In the genomic region with DNA sequence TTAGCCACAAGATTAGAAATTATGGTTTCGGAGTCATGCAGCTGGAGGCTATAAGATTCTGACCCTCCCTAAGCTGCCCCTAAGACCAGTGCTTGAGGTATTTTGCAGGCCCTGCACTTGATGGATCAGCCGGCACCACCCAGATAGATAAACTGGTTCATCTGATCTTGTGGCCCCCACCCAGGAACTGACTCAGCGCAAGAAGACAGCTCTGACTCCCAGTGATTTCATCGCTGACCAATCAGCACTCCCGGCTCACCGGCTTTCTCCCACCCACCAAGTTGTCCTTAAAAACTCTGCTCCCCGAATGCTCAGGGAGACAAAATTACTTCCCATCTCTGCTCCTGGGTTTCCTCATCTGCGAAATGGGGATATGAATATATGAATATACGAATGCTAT, we compare ENCODE assay signal across 43 cellular contexts. TPM values are rescaled to one million over a fixed set of nuclear protein-coding genes. Genes with fewer than 3 reads are reported as not detected.
"Had no signal": no experiment of that assay in that cellular context is flagged by ENCODE, and none has a peak within 500 bp of the region (broad histone marks: within the 10 kb centered on the region; RNA-seq: fewer than 3 reads in every experiment).

No MANE protein-coding gene starts in this region.

- DNase-seq: activated effector memory CD4-positive, alpha-beta T cell treated with anti-CD3 and anti-CD28 coated beads, Interleukin-2, amount 50 U/mL, for 16 hours; activated effector memory CD4-positive, alpha-beta T cell treated with Interleukin-2 at 50 U/mL for 16 hours; activated gamma-delta T cell; activated gamma-delta T cell treated with Interleukin-2 at 50 U/mL for 16 hours; activated naive CD4-positive, alpha-beta T cell; activated naive CD4-positive, alpha-beta T cell treated with anti-CD3 and anti-CD28 coated beads for 36 hours; activated naive CD4-positive, alpha-beta T cell treated with anti-CD3 and anti-CD28 coated beads, Interleukin-2, amount 10 ng/mL, durations not matched to agents 7 days and 5 days; activated naive CD4-positive, alpha-beta T cell treated with anti-CD3 and anti-CD28 coated beads, Interleukin-2, amount 50 U/mL, for 16 hours; activated naive CD4-positive, alpha-beta T cell treated with Interleukin-2 at 50 U/mL for 16 hours; activated naive CD8-positive, alpha-beta T cell treated with anti-CD3 and anti-CD28 coated beads for 36 hours; activated naive CD8-positive, alpha-beta T cell treated with anti-CD3 and anti-CD28 coated beads, Interleukin-2, amount 10 ng/mL, durations not matched to agents 7 days and 5 days; activated naive CD8-positive, alpha-beta T cell treated with anti-CD3 and anti-CD28 coated beads, Interleukin-2, amount 50 U/mL, for 24 hours; activated T-cell treated with anti-CD3 and anti-CD28 coated beads, Interleukin-2, amount 50 U/mL, for 24 hours; activated T-cell treated with anti-CD3 and anti-CD28 coated beads, Interleukin-2, amount 50 U/mL, for 4 hours; activated T-cell treated with anti-CD3 and anti-CD28 coated beads, Interleukin-2, amount 50 U/mL, for 48 hours; activated T-cell treated with anti-CD3 and anti-CD28 coated beads, Interleukin-2, amount 50 U/mL, for 72 hours; adrenal gland; amniotic stem cell; amygdala; anterior cingulate cortex; aorta; body of pancreas; brain microvascular endothelial cell; caudate nucleus; central memory CD4-positive, alpha-beta T cell; cerebellar nuclear complex had no signal

- FAIRE-seq: astrocyte, bronchial epithelial cell had no signal

- H3K4me1 ChIP-seq: adrenal gland, ascending aorta, body of pancreas, breast epithelium had no signal

- H3K9me3 Mint-ChIP-seq: activated naive CD4-positive, alpha-beta T cell treated with anti-CD3 and anti-CD28 coated beads for 36 hours; activated naive CD4-positive, alpha-beta T cell treated with anti-CD3 and anti-CD28 coated beads, Interleukin-2, amount 10 ng/mL, durations not matched to agents 7 days and 5 days; activated naive CD4-positive, alpha-beta T cell treated with anti-CD3 and anti-CD28 coated beads, Interleukin-2, amount 50 U/mL, for 24 hours; activated naive CD4-positive, alpha-beta T cell treated with anti-CD3 and anti-CD28 coated beads, Interleukin-2, amount 50 U/mL, for 72 hours; activated naive CD8-positive, alpha-beta T cell treated with anti-CD3 and anti-CD28 coated beads for 36 hours; activated naive CD8-positive, alpha-beta T cell treated with anti-CD3 and anti-CD28 coated beads, Interleukin-2, amount 10 ng/mL, durations not matched to agents 7 days and 5 days; activated naive CD8-positive, alpha-beta T cell treated with anti-CD3 and anti-CD28 coated beads, Interleukin-2, amount 50 U/mL, for 24 hours; activated T-cell treated with anti-CD3 and anti-CD28 coated beads, Interleukin-2, amount 50 U/mL, for 24 hours; activated T-cell treated with anti-CD3 and anti-CD28 coated beads, Interleukin-2, amount 50 U/mL, for 4 hours; activated T-cell treated with anti-CD3 and anti-CD28 coated beads, Interleukin-2, amount 50 U/mL, for 72 hours; activated T-helper 1 cell treated with anti-CD3 and anti-CD28 coated beads, Interleukin-12 subunit alpha, Interleukin-12 subunit beta, Interleukin-2, Interleukin-4 antibody, amounts not matched to agents 30 ng/mL and 10 ng/mL and 1 ng/mL, durations not matched to agents 14 hours and 24 hours and 36 hours; activated T-helper 17 cell treated with anti-CD3 and anti-CD28 coated beads, Interleukin-2, amount 50 U/mL, for 72 hours; activated T-helper 2 cell treated with anti-CD3 and anti-CD28 coated beads, Interferon-gamma antibody, Interleukin-2, Interleukin-4, amounts not matched to agents 10 μg/mL and 5 μg/mL and 100 μg/mL, durations not matched to agents 14 hours and 24 hours and 36 hours; central memory CD8-positive, alpha-beta T cell had no signal

- H3K27ac Mint-ChIP-seq: activated naive CD4-positive, alpha-beta T cell treated with anti-CD3 and anti-CD28 coated beads for 36 hours; activated naive CD4-positive, alpha-beta T cell treated with anti-CD3 and anti-CD28 coated beads, Interleukin-2, amount 10 ng/mL, durations not matched to agents 7 days and 5 days; activated naive CD4-positive, alpha-beta T cell treated with anti-CD3 and anti-CD28 coated beads, Interleukin-2, amount 50 U/mL, for 24 hours; activated naive CD4-positive, alpha-beta T cell treated with anti-CD3 and anti-CD28 coated beads, Interleukin-2, amount 50 U/mL, for 72 hours; activated naive CD8-positive, alpha-beta T cell; activated naive CD8-positive, alpha-beta T cell treated with anti-CD3 and anti-CD28 coated beads for 36 hours; activated naive CD8-positive, alpha-beta T cell treated with anti-CD3 and anti-CD28 coated beads, Interleukin-2, amount 10 ng/mL, durations not matched to agents 7 days and 5 days; activated naive CD8-positive, alpha-beta T cell treated with anti-CD3 and anti-CD28 coated beads, Interleukin-2, amount 50 U/mL, for 24 hours; activated T-cell treated with anti-CD3 and anti-CD28 coated beads, Interleukin-2, amount 50 U/mL, for 24 hours; activated T-cell treated with anti-CD3 and anti-CD28 coated beads, Interleukin-2, amount 50 U/mL, for 72 hours; activated T-helper 1 cell treated with anti-CD3 and anti-CD28 coated beads, Interleukin-12 subunit alpha, Interleukin-12 subunit beta, Interleukin-2, Interleukin-4 antibody, amounts not matched to agents 30 ng/mL and 10 ng/mL and 1 ng/mL, durations not matched to agents 14 hours and 24 hours and 36 hours; activated T-helper 17 cell treated with anti-CD3 and anti-CD28 coated beads, Interleukin-2, amount 50 U/mL, for 72 hours; activated T-helper 2 cell treated with anti-CD3 and anti-CD28 coated beads, Interferon-gamma antibody, Interleukin-2, Interleukin-4, amounts not matched to agents 10 μg/mL and 5 μg/mL and 100 μg/mL, durations not matched to agents 14 hours and 24 hours and 36 hours; brain had no signal

- H3K9me3 ChIP-seq: adrenal gland, ascending aorta, body of pancreas had no signal

- H3K4me3 Mint-ChIP-seq: activated naive CD4-positive, alpha-beta T cell treated with anti-CD3 and anti-CD28 coated beads for 36 hours; activated naive CD4-positive, alpha-beta T cell treated with anti-CD3 and anti-CD28 coated beads, Interleukin-2, amount 10 ng/mL, durations not matched to agents 7 days and 5 days; activated naive CD4-positive, alpha-beta T cell treated with anti-CD3 and anti-CD28 coated beads, Interleukin-2, amount 50 U/mL, for 24 hours; activated naive CD8-positive, alpha-beta T cell; activated naive CD8-positive, alpha-beta T cell treated with anti-CD3 and anti-CD28 coated beads for 36 hours; activated naive CD8-positive, alpha-beta T cell treated with anti-CD3 and anti-CD28 coated beads, Interleukin-2, amount 10 ng/mL, durations not matched to agents 7 days and 5 days; activated naive CD8-positive, alpha-beta T cell treated with anti-CD3 and anti-CD28 coated beads, Interleukin-2, amount 50 U/mL, for 24 hours; activated T-cell treated with anti-CD3 and anti-CD28 coated beads, Interleukin-2, amount 50 U/mL, for 24 hours; activated T-cell treated with anti-CD3 and anti-CD28 coated beads, Interleukin-2, amount 50 U/mL, for 4 hours; activated T-cell treated with anti-CD3 and anti-CD28 coated beads, Interleukin-2, amount 50 U/mL, for 72 hours; activated T-helper 1 cell treated with anti-CD3 and anti-CD28 coated beads, Interleukin-12 subunit alpha, Interleukin-12 subunit beta, Interleukin-2, Interleukin-4 antibody, amounts not matched to agents 30 ng/mL and 10 ng/mL and 1 ng/mL, durations not matched to agents 14 hours and 24 hours and 36 hours; activated T-helper 17 cell treated with anti-CD3 and anti-CD28 coated beads, Interleukin-2, amount 50 U/mL, for 72 hours; brain; central memory CD8-positive, alpha-beta T cell had no signal

- H3K4me1 Mint-ChIP-seq: activated naive CD4-positive, alpha-beta T cell treated with anti-CD3 and anti-CD28 coated beads, Interleukin-2, amount 10 ng/mL, durations not matched to agents 7 days and 5 days; activated naive CD4-positive, alpha-beta T cell treated with anti-CD3 and anti-CD28 coated beads, Interleukin-2, amount 50 U/mL, for 24 hours; activated naive CD8-positive, alpha-beta T cell treated with anti-CD3 and anti-CD28 coated beads for 36 hours; activated naive CD8-positive, alpha-beta T cell treated with anti-CD3 and anti-CD28 coated beads, Interleukin-2, amount 10 ng/mL, durations not matched to agents 7 days and 5 days; activated naive CD8-positive, alpha-beta T cell treated with anti-CD3 and anti-CD28 coated beads, Interleukin-2, amount 50 U/mL, for 24 hours; activated T-helper 17 cell treated with anti-CD3 and anti-CD28 coated beads, Interleukin-2, amount 50 U/mL, for 72 hours; brain; central memory CD8-positive, alpha-beta T cell had no signal

- H3K27me3 ChIP-seq: adrenal gland, ascending aorta, body of pancreas, brain microvascular endothelial cell, breast epithelium, cardiac muscle cell had no signal

- H3K36me3 ChIP-seq: adrenal gland, ascending aorta, brain microvascular endothelial cell, breast epithelium, cardiac muscle cell had no signal

- ATAC-seq: activated naive CD4-positive, alpha-beta T cell treated with anti-CD3 and anti-CD28 coated beads, Interleukin-2, amount 50 U/mL, for 72 hours; activated naive CD8-positive, alpha-beta T cell treated with anti-CD3 and anti-CD28 coated beads, Interleukin-2, amount 50 U/mL, for 24 hours; activated T-cell treated with anti-CD3 and anti-CD28 coated beads, Interleukin-2, amount 50 U/mL, for 4 hours; activated T-cell treated with anti-CD3 and anti-CD28 coated beads, Interleukin-2, amount 50 U/mL, for 72 hours; activated T-helper 17 cell treated with anti-CD3 and anti-CD28 coated beads, Interleukin-2, amount 50 U/mL, for 72 hours; body of pancreas had no signal

- H3K4me3 ChIP-seq: adrenal gland, ascending aorta, body of pancreas, breast epithelium, cardiac muscle cell had no signal

- H3K27ac ChIP-seq: adrenal gland, ascending aorta, body of pancreas, brain microvascular endothelial cell, breast epithelium, cardiac muscle cell had no signal

- H3K36me3 Mint-ChIP-seq: activated naive CD4-positive, alpha-beta T cell treated with anti-CD3 and anti-CD28 coated beads, Interleukin-2, amount 10 ng/mL, durations not matched to agents 7 days and 5 days; activated naive CD4-positive, alpha-beta T cell treated with anti-CD3 and anti-CD28 coated beads, Interleukin-2, amount 50 U/mL, for 24 hours; activated naive CD4-positive, alpha-beta T cell treated with anti-CD3 and anti-CD28 coated beads, Interleukin-2, amount 50 U/mL, for 72 hours; activated naive CD8-positive, alpha-beta T cell; activated naive CD8-positive, alpha-beta T cell treated with anti-CD3 and anti-CD28 coated beads for 36 hours; activated naive CD8-positive, alpha-beta T cell treated with anti-CD3 and anti-CD28 coated beads, Interleukin-2, amount 10 ng/mL, durations not matched to agents 7 days and 5 days; brain had no signal

RNA-seq across cellular contexts. Expression of a gene that starts 33.4 kb away (rescaled TPM):
- total RNA-seq: activated naive CD4-positive, alpha-beta T cell treated with anti-CD3 and anti-CD28 coated beads for 36 hours; activated naive CD4-positive, alpha-beta T cell treated with anti-CD3 and anti-CD28 coated beads, Interleukin-2, amount 50 U/mL, for 72 hours; activated naive CD8-positive, alpha-beta T cell treated with anti-CD3 and anti-CD28 coated beads for 36 hours; activated naive CD8-positive, alpha-beta T cell treated with anti-CD3 and anti-CD28 coated beads, Interleukin-2, amount 10 ng/mL, durations not matched to agents 7 days and 5 days; activated T-cell treated with anti-CD3 and anti-CD28 coated beads, Interleukin-2, amount 50 U/mL, for 4 hours; activated T-cell treated with anti-CD3 and anti-CD28 coated beads, Interleukin-2, amount 50 U/mL, for 72 hours; activated T-helper 1 cell treated with anti-CD3 and anti-CD28 coated beads, Interleukin-12 subunit alpha, Interleukin-12 subunit beta, Interleukin-2, Interleukin-4 antibody, amounts not matched to agents 30 ng/mL and 10 ng/mL and 1 ng/mL, durations not matched to agents 14 hours and 24 hours and 36 hours; activated T-helper 17 cell treated with anti-CD3 and anti-CD28 coated beads, Interleukin-2, amount 50 U/mL, for 72 hours; activated T-helper 2 cell treated with anti-CD3 and anti-CD28 coated beads, Interferon-gamma antibody, Interleukin-2, Interleukin-4, amounts not matched to agents 10 μg/mL and 5 μg/mL and 100 μg/mL, durations not matched to agents 14 hours and 24 hours and 36 hours; adrenal gland; aorta; ascending aorta; astrocyte; body of pancreas; bronchial epithelial cell; cardiac muscle cell; cardiac septum; cerebellum; chondrocyte had no signal
- polyA plus RNA-seq: adipose tissue, adrenal gland, aorta, cardiac muscle cell had no signal
